In the genomic region with DNA sequence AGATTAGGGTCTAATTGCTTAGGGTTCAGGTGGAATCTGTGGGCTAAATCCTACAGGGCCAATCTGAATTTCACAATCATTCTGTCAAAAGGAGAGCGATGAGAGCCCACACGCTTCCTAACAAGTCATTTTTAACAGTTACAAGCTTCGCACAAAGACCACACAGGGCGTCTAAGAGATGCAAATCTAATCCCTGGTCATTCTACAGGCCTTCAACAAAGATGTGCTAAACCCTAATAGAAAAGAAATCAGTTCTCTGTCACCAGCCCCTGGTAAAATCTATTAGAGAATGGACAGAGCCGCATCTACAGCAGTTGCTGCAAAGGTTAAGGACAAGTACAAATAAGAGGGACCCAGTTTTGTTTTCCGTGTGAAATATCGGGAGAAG, we compare ENCODE assay signal across 17 cellular contexts. TPM values are rescaled to one million over a fixed set of nuclear protein-coding genes. Genes with fewer than 3 reads are reported as not detected.
A peak's percentile ranks its signal among the peaks of the same experiment; 100 is the strongest.
DNase-seq lines count a peak whose midpoint lies in the region; ATAC-seq and TF ChIP-seq lines count a peak whose summit lies in the region.
"Had no signal": no experiment of that assay in that cellular context is flagged by ENCODE, and none has a peak within 500 bp of the region (broad histone marks: within the 10 kb centered on the region; RNA-seq: fewer than 3 reads in every experiment).

No MANE protein-coding gene starts in this region.

- intact Hi-C loops in upper lobe of right lung (cut with DNase I): no loop called here

- H3K36me3 ChIP-seq in OCI-LY3 (replicated peaks; ENCODE audit: low read depth, low read length) (no peaks in the 10 kb centered on the region), upper lobe of right lung (no peaks in the 10 kb centered on the region), suprapubic skin (no peaks in the 10 kb centered on the region)
- H3K36me3 ChIP-seq: breast epithelium, heart right ventricle, spleen had no signal

- H3K79me2 ChIP-seq in OCI-LY3 (ENCODE audit: low read length): no peaks in the 10 kb centered on the region

- peak overlapping the region; percentile 50 for H3K27ac ChIP-seq in OCI-LY3 (ENCODE audit: low read length)
- peak overlapping the region; percentile 91 for H3K27ac ChIP-seq in upper lobe of right lung
- H3K27ac ChIP-seq in suprapubic skin: no peak overlapping the region
- H3K27ac ChIP-seq: breast epithelium, heart right ventricle, spleen had no signal

- DNase-seq in activated naive CD8-positive, alpha-beta T cell treated with anti-CD3 and anti-CD28 coated beads, Interleukin-2, amount 50 U/mL, for 24 hours: no peak
- DNase-seq in left kidney (ENCODE audit: low read depth, low spot score) (peak; percentile 31), upper lobe of right lung (no peak), EL (no peak), suprapubic skin (ENCODE audit: low spot score in 2 of 2) (no peak)
- DNase-seq in effector CD4-positive, alpha-beta T cell: no peak
- DNase-seq: activated naive CD4-positive, alpha-beta T cell treated with anti-CD3 and anti-CD28 coated beads, Interleukin-2, amount 50 U/mL, for 16 hours; Caco-2; heart right ventricle; left cardiac atrium; spleen; stimulated activated naive CD4-positive, alpha-beta T cell treated with Interleukin-2 at 50 U/mL for 16 hours had no signal

- H3K9me3 ChIP-seq in OCI-LY3 (ENCODE audit: insufficient read depth, low read length) (no peaks in the 10 kb centered on the region), upper lobe of right lung (no peaks in the 10 kb centered on the region), suprapubic skin (no peaks in the 10 kb centered on the region)
- H3K9me3 ChIP-seq: breast epithelium, Caco-2, heart right ventricle, spleen had no signal

- 21% methylated on average over 7 of the region's 7 CpGs for WGBS in suprapubic skin

- H3K27me3 ChIP-seq in OCI-LY3 (ENCODE audit: low read depth, low read length) (no peaks in the 10 kb centered on the region), upper lobe of right lung (peaks cover 86% of the 10 kb centered on the region), suprapubic skin (peaks cover 100% of the 10 kb centered on the region)

- TF ChIP-seq EP300 in suprapubic skin (IDR thresholded peaks at IDR 0.05): no peak

- H3K4me1 ChIP-seq in OCI-LY3 (ENCODE audit: low read length): peaks cover 15% of the 10 kb centered on the region
- H3K4me1 ChIP-seq in upper lobe of right lung: no peaks in the 10 kb centered on the region
- H3K4me1 ChIP-seq in suprapubic skin: peaks cover 26% of the 10 kb centered on the region
- H3K4me1 ChIP-seq: breast epithelium, Caco-2 had no signal

- ATAC-seq in activated naive CD8-positive, alpha-beta T cell treated with anti-CD3 and anti-CD28 coated beads, Interleukin-2, amount 50 U/mL, for 24 hours: no peak
- ATAC-seq in upper lobe of right lung: no peak
- ATAC-seq: left cardiac atrium had no signal

- H3K27ac Mint-ChIP-seq in activated naive CD8-positive, alpha-beta T cell: no peak overlapping the region
- H3K27ac Mint-ChIP-seq in activated naive CD8-positive, alpha-beta T cell treated with anti-CD3 and anti-CD28 coated beads, Interleukin-2, amount 50 U/mL, for 24 hours: no peak overlapping the region

- H3K9ac ChIP-seq in OCI-LY3 (ENCODE audit: low read length): peak overlapping the region; percentile 75

- H2AFZ ChIP-seq in OCI-LY3 (ENCODE audit: low read depth, low read length): peak overlapping the region; percentile 89

- peaks cover 2% of the 10 kb centered on the region for H3K36me3 Mint-ChIP-seq in activated naive CD8-positive, alpha-beta T cell
- no peaks in the 10 kb centered on the region for H3K36me3 Mint-ChIP-seq in activated naive CD8-positive, alpha-beta T cell treated with anti-CD3 and anti-CD28 coated beads, Interleukin-2, amount 50 U/mL, for 24 hours (ENCODE audit: low read depth)

- H3K4me3 ChIP-seq in OCI-LY3 (ENCODE audit: low read length) (peak overlapping the region; percentile 72), upper lobe of right lung (peak overlapping the region; percentile 39), suprapubic skin (no peak overlapping the region)

- peak overlapping the region; percentile 85 for H3K4me2 ChIP-seq in OCI-LY3 (ENCODE audit: low read length)

- H3K4me1 Mint-ChIP-seq in activated naive CD8-positive, alpha-beta T cell (ENCODE audit: low read depth): peaks cover 22% of the 10 kb centered on the region
- peaks cover 23% of the 10 kb centered on the region for H3K4me1 Mint-ChIP-seq in activated naive CD8-positive, alpha-beta T cell treated with anti-CD3 and anti-CD28 coated beads, Interleukin-2, amount 50 U/mL, for 24 hours

- H4K20me1 ChIP-seq in OCI-LY3 (ENCODE audit: insufficient read depth, low read length): no peaks in the 10 kb centered on the region

- H3K4me3 Mint-ChIP-seq in activated naive CD8-positive, alpha-beta T cell: peak overlapping the region; percentile 59
- no peak overlapping the region for H3K4me3 Mint-ChIP-seq in activated naive CD8-positive, alpha-beta T cell treated with anti-CD3 and anti-CD28 coated beads, Interleukin-2, amount 50 U/mL, for 24 hours

- peaks cover 4% of the 10 kb centered on the region for H3K9me3 Mint-ChIP-seq in activated naive CD8-positive, alpha-beta T cell (ENCODE audit: low read depth)
- peaks cover 17% of the 10 kb centered on the region for H3K9me3 Mint-ChIP-seq in activated naive CD8-positive, alpha-beta T cell treated with anti-CD3 and anti-CD28 coated beads, Interleukin-2, amount 50 U/mL, for 24 hours

- TF ChIP-seq CTCF in OCI-LY3 (IDR thresholded peaks at IDR 0.05; ENCODE audit: low read depth, low read length): no peak
- no peak for TF ChIP-seq CTCF in upper lobe of right lung (IDR thresholded peaks at IDR 0.05)
- no peak for TF ChIP-seq CTCF in suprapubic skin (IDR thresholded peaks at IDR 0.05)

- H3K27me3 Mint-ChIP-seq in activated naive CD8-positive, alpha-beta T cell: peaks cover 66% of the 10 kb centered on the region
- peaks cover 78% of the 10 kb centered on the region for H3K27me3 Mint-ChIP-seq in activated naive CD8-positive, alpha-beta T cell treated with anti-CD3 and anti-CD28 coated beads, Interleukin-2, amount 50 U/mL, for 24 hours

- no peak for TF ChIP-seq POLR2A in suprapubic skin (IDR thresholded peaks at IDR 0.05)

RNA-seq across cellular contexts. Expression of a gene that starts 15.2 kb away (rescaled TPM):
- total RNA-seq in upper lobe of right lung: 177 TPM
- not detected for total RNA-seq in suprapubic skin
- total RNA-seq: breast epithelium; heart right ventricle; HT-29; left cardiac atrium; spleen; T-helper 2 cell treated with Interferon-gamma antibody and Interleukin-4, amounts not matched to agents 100 ng/mL and 5 ng/mL, for 36 hours had no signal

Comparison
In these comparisons a context has a peak if more than half of its experiments do, and no peak if none do; other contexts are left out.
1. RNA of a gene that starts 15.2 kb away (total RNA-seq): 177 TPM in upper lobe of right lung (single experiment); not detected in suprapubic skin; every median in the first group is over 100 times any median in the second.